2 cellular contexts compared by ENCODE assay signal in genomic region chr1:24875976-24876609, GRCh38.
TF ChIP-seq lines count a peak whose summit lies in the region.

No MANE protein-coding gene starts in this region.

TF ChIP-seq in GM23338, 12 proteins besides CTCF, POLR2A, EP300 and RAD21 (continued from another document):
- TF ChIP-seq ZNF462 (CRISPR knock-in tag; IDR thresholded peaks at IDR 0.05), result no peak

TF ChIP-seq in K562, 482 proteins besides CTCF, POLR2A, EP300 and RAD21 (continued from another document):
- TF ChIP-seq TSHZ1 (CRISPR knock-in tag; IDR thresholded peaks at IDR 0.05) (no peak), ZNF695 (CRISPR knock-in tag; IDR thresholded peaks at IDR 0.05) (no peak), SRSF9 (IDR thresholded peaks at IDR 0.05; ENCODE audit: borderline replicate concordance, low read depth, low read length) (no peak), RBM39 (optimal IDR thresholded peaks at IDR 0.05; ENCODE audit: low read depth, low read length) (no peak)
